1 cellular context compared by ENCODE assay signal in the genomic region with DNA sequence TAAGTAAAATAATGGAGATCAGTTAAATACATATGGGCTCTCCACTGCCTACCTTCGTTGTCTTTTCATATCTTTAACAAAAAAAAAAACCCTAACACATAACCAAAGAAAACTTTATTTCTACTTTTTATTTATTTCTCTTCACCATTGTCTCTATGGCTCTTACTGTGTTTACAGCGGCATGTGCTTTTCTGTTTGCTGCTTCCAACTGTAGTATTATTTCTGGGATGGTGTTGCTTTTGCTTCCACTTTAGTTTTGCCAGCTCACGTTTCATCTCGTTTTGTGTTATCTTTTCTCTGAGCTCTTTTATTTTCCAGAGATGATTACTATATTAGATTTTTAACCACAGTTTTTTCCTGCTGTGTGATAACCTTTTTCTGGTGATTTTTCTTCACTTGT.
TF ChIP-seq lines count a peak whose summit lies in the region.

No MANE protein-coding gene starts in this region.

TF ChIP-seq in WTC11, 78 proteins besides CTCF, POLR2A, EP300 and RAD21 (continued from another document):
- TF ChIP-seq TEAD4 (CRISPR knock-in tag; IDR thresholded peaks at IDR 0.05) (no peak), OVOL2 (CRISPR knock-in tag; IDR thresholded peaks at IDR 0.05; ENCODE audit: borderline replicate concordance) (no peak), ARID4B (CRISPR knock-in tag; IDR thresholded peaks at IDR 0.05; ENCODE audit: borderline replicate concordance) (no peak)
